35 cellular contexts compared by ENCODE assay signal in genomic region chr19:40129425-40129824, GRCh38.
"Had no signal": no experiment of that assay in that cellular context is flagged by ENCODE, and none has a peak within 500 bp of the region (broad histone marks: within the 10 kb centered on the region; RNA-seq: fewer than 3 reads in every experiment).

No MANE protein-coding gene starts in this region.

- H3K4me3 ChIP-seq: MG63 had no signal

- DNase-seq: Karpas-422, Kasumi-1, MG63, MM.1S, MV-4-11, NCI-H1048, NCI-H1092, NCI-H1092 treated with DMSO at 0.1 percent for 48 hours, NCI-H1105, NCI-H1105 treated with DMSO at 0.1 percent for 48 hours, NCI-H1417, NCI-H1417 treated with DMSO at 0.1 percent for 48 hours, NCI-H1436, NCI-H1436 treated with DMSO at 0.1 percent for 48 hours, NCI-H146, NCI-H1694, NCI-H1694 treated with DMSO at 0.1 percent for 48 hours, NCI-H187, NCI-H187 treated with DMSO at 0.1 percent for 48 hours, NCI-H1930, NCI-H2029, NCI-H2029 treated with DMSO at 0.1 percent for 48 hours, NCI-H2081, NCI-H2081 treated with DMSO at 0.1 percent for 48 hours, NCI-H2107, NCI-H2171, NCI-H2171 treated with DMSO at 0.1 percent for 48 hours, NCI-H2227 treated with DMSO at 0.1 percent for 48 hours, NCI-H226, NCI-H345, NCI-H446, NCI-H446 treated with DMSO at 0.1 percent for 48 hours, NCI-H510A, NCI-H510A treated with DMSO at 0.1 percent for 48 hours, NCI-H524 had no signal

- H3K36me3 ChIP-seq: MG63 had no signal
